8 cellular contexts compared by ENCODE assay signal in genomic region chrX:48521353-48522243, GRCh38. TPM values are rescaled to one million over a fixed set of nuclear protein-coding genes. Genes with fewer than 3 reads are reported as not detected.
DNase-seq lines count a peak whose midpoint lies in the region; ATAC-seq, FAIRE-seq and TF ChIP-seq lines count a peak whose summit lies in the region.

Gene EBP, plus strand, starts transcription at chrX:48521808. Its CDS starts 1,964 bp downstream, at chrX:48523772.

- H3K9me3 ChIP-seq in kidney (ENCODE audit: control insufficient read depth in 1 of 2, low read length in 2 of 2) = no peaks in the 10 kb centered on the region

- peak within 1 kb of the TSS; percentile 84 for H3K4me3 Mint-ChIP-seq in central memory CD8-positive, alpha-beta T cell

- peak; percentile 77 for DNase-seq in AG10803 (ENCODE audit: low read depth)
- peak; percentile 89 for DNase-seq in NCI-H460 (ENCODE audit: extremely low read depth, low read depth)
- DNase-seq in central memory CD8-positive, alpha-beta T cell (ENCODE audit: low spot score in 2 of 2) = peak; percentile 81 to 94
- DNase-seq in kidney = peak; percentile 97
- DNase-seq in stimulated activated CD4-positive, alpha-beta T cell treated with anti-CD3 and anti-CD28 coated beads, Interleukin-15, amount 100 ng/mL, for 1 hour (ENCODE audit: low read depth in 1 of 2, low spot score in 1 of 2) = peak; percentile 88

- intact Hi-C loops in kidney (cut with DNase I) = no loop called here

- peaks cover 22% of the 10 kb centered on the region for H3K4me1 Mint-ChIP-seq in central memory CD8-positive, alpha-beta T cell

- no peaks in the 10 kb centered on the region for H3K27me3 Mint-ChIP-seq in central memory CD8-positive, alpha-beta T cell

- TF ChIP-seq CTCF in AG10803 (conservative IDR thresholded peaks at IDR 0.05; ENCODE audit: low read length) (no peak), kidney (IDR thresholded peaks at IDR 0.05; ENCODE audit: borderline replicate concordance, extremely low read depth, insufficient read depth) (no peak)

- TF ChIP-seq POLR2A in GM19099 (IDR thresholded peaks at IDR 0.05; ENCODE audit: extremely low read depth, insufficient read length, low read depth) = peak; percentile 86

- peaks cover 24% of the 10 kb centered on the region for H3K36me3 Mint-ChIP-seq in central memory CD8-positive, alpha-beta T cell (ENCODE audit: insufficient read depth)

- H3K4me1 ChIP-seq in kidney (ENCODE audit: control insufficient read depth in 1 of 2, insufficient read depth in 1 of 2, low read depth in 1 of 2, low read length in 2 of 2) = peaks cover 0 to 2% of the 10 kb centered on the region in 2 donors

- H3K36me3 ChIP-seq in kidney (ENCODE audit: control insufficient read depth in 1 of 2, insufficient read depth in 2 of 2, low read length in 2 of 2) = peaks cover 0 to under 1% of the 10 kb centered on the region in 2 donors

- H3K4me3 ChIP-seq in AG10803 (ENCODE audit: low read length) (peak within 1 kb of the TSS; percentile 66), kidney (ENCODE audit: low read length in 2 of 2) (peak within 1 kb of the TSS; percentile 84 to 85)

- peak within 1 kb of the TSS; percentile 95 for H3K27ac Mint-ChIP-seq in central memory CD8-positive, alpha-beta T cell (ENCODE audit: low read depth)

- FAIRE-seq in kidney (lab: Jason Lieb, UNC) = peak; percentile 87

- peak within 1 kb of the TSS; percentile 23 to 57 for H3K27ac ChIP-seq in kidney (ENCODE audit: low read depth in 2 of 2, low read length in 2 of 2)

- ATAC-seq in HG03378 (IDR thresholded peaks at IDR 0.05; ENCODE audit: unreplicated experiment) = peak; percentile 92
- peak; percentile 93 to 96 for ATAC-seq in activated CD4-positive, CD25-positive, alpha-beta regulatory T cell treated with anti-CD3 and anti-CD28 coated beads, Interleukin-2, amount 50 U/mL, for 24 hours
- ATAC-seq in central memory CD8-positive, alpha-beta T cell (replicated peaks; ENCODE audit: extremely low read depth, poor library complexity, severe bottlenecking) = peak; percentile 96

- H3K9ac ChIP-seq in kidney (ENCODE audit: low read length in 2 of 2) = peak within 1 kb of the TSS; percentile 48 to 89

- no peaks in the 10 kb centered on the region for H3K9me3 Mint-ChIP-seq in central memory CD8-positive, alpha-beta T cell

RNA-seq across cellular contexts. Expression of gene EBP, which starts in this region (rescaled TPM):
- total RNA-seq in NCI-H460 (2014; rRNA removed; shearing (Covaris generic)) = 39.8 and 48.9 TPM in 2 replicates
- 155 and 163 TPM in 2 replicates for polyA plus RNA-seq in NCI-H460 (2014; cell fraction: nucleus; rRNA removed)
- 33.8 TPM for total RNA-seq in kidney
- 164 TPM for polyA plus RNA-seq in kidney (ENCODE audit: insufficient read depth, low read depth, low replicate concordance)

Comparison
In these comparisons a context has a peak if more than half of its experiments do, and no peak if none do; other contexts are left out.
1. Peak in every context shown above with its lines: DNase-seq, ATAC-seq, H3K4me3 ChIP-seq and H3K27ac ChIP-seq.